Comparison of ENCODE assay signal across 28 cellular contexts in genomic region chr2:173472112-173472511, GRCh38.
"Had no signal": no experiment of that assay in that cellular context is flagged by ENCODE, and none has a peak within 500 bp of the region (broad histone marks: within the 10 kb centered on the region; RNA-seq: fewer than 3 reads in every experiment).

No MANE protein-coding gene starts in this region.

- H3K4me3 ChIP-seq: adrenal gland, breast epithelium, Peyer's patch, SJCRH30 had no signal

- H3K27ac ChIP-seq: adrenal gland, breast epithelium, Peyer's patch, RWPE1, SJCRH30, WERI-Rb-1 had no signal

- ATAC-seq: activated CD4-positive, CD25-positive, alpha-beta regulatory T cell treated with anti-CD3 and anti-CD28 coated beads, Interleukin-2, amount 50 U/mL, for 24 hours; activated CD8-positive, alpha-beta T cell treated with anti-CD3 and anti-CD28 coated beads for 36 hours; activated T-cell treated with anti-CD3 and anti-CD28 coated beads, Interleukin-2, amount 50 U/mL, for 72 hours had no signal

- DNase-seq: activated CD4-positive, alpha-beta T cell treated with anti-CD3 and anti-CD28 coated beads for 4 hours; activated CD8-positive, alpha-beta memory T cell treated with anti-CD3 and anti-CD28 coated beads, Interleukin-2, amount 50 U/mL, for 4 hours; activated CD8-positive, alpha-beta T cell treated with anti-CD3 and anti-CD28 coated beads for 36 hours; activated naive CD4-positive, alpha-beta T cell treated with anti-CD3 and anti-CD28 coated beads, Interleukin-2, amount 50 U/mL, for 16 hours; activated naive CD8-positive, alpha-beta T cell treated with anti-CD3 and anti-CD28 coated beads, Interleukin-2, amount 10 ng/mL, durations not matched to agents 7 days and 5 days; activated T-cell treated with anti-CD3 and anti-CD28 coated beads, Interleukin-2, amount 50 U/mL, for 72 hours; adrenal gland; anterior cingulate cortex; central memory CD4-positive, alpha-beta T cell; MM.1S; NCI-H1105; NCI-H1436; NCI-H187; NCI-H2081 treated with DMSO at 0.1 percent for 48 hours; NCI-H2171; NCI-H226; NCI-H526; NCI-H774; OCI-M1; Peyer's patch; Right ventricle myocardium superior; SJCRH30; SK-N-SH; T-helper 1 cell; WERI-Rb-1 had no signal

- H3K9ac ChIP-seq: SK-N-SH had no signal

- H3K27me3 ChIP-seq: adrenal gland, breast epithelium, Peyer's patch, SJCRH30 had no signal

- H3K4me2 ChIP-seq: SK-N-SH had no signal

- H3K36me3 ChIP-seq: adrenal gland, breast epithelium, Peyer's patch, SJCRH30, WERI-Rb-1 had no signal

- H3K4me1 ChIP-seq: adrenal gland, breast epithelium, Peyer's patch, SJCRH30 had no signal

- H3K9me3 ChIP-seq: adrenal gland, breast epithelium, Peyer's patch, SJCRH30, SK-N-SH had no signal

- H3K9me2 ChIP-seq: SK-N-SH had no signal
